Comparison of ENCODE assay signal across 8 cellular contexts in genomic region chr2:45992021-45992745, GRCh38.
DNase-seq lines count a peak whose midpoint lies in the region; FAIRE-seq and TF ChIP-seq lines count a peak whose summit lies in the region.

No MANE protein-coding gene starts in this region.

- H3K4me1 ChIP-seq in mucosa of rectum (ENCODE audit: control insufficient read depth in 2 of 2, insufficient read depth in 2 of 2, low read length in 2 of 2) (peaks cover 24 to 35% of the 10 kb centered on the region in 2 donors), MM.1S (ENCODE audit: low read length) (no peaks in the 10 kb centered on the region)

- H3K36me3 ChIP-seq in MG63 (peaks cover 23% of the 10 kb centered on the region), mucosa of rectum (ENCODE audit: control insufficient read depth in 2 of 2, insufficient read depth in 2 of 2, low read length in 2 of 2) (no peaks in the 10 kb centered on the region), MM.1S (replicated peaks; ENCODE audit: insufficient read depth, low read length) (no peaks in the 10 kb centered on the region)

- no peaks in the 10 kb centered on the region for H3K79me2 ChIP-seq in MM.1S (ENCODE audit: low read length)

- H3K4me2 ChIP-seq in MM.1S (ENCODE audit: low read depth, low read length), result no peak overlapping the region

- no peaks in the 10 kb centered on the region for H3F3A ChIP-seq in MM.1S (ENCODE audit: insufficient read depth, low read length)

- H3K4me3 ChIP-seq in MG63 (no peak overlapping the region), mucosa of rectum (ENCODE audit: low read length in 2 of 2) (peak overlapping the region; percentile 5 to 51), MM.1S (ENCODE audit: low read length) (no peak overlapping the region)

- no peak for TF ChIP-seq POLR2A in GM12891 (IDR thresholded peaks at IDR 0.05; ENCODE audit: low read depth, low read length)

- 0 out of 2 replicates have a peak, but pooled peaks cover 2% of the 10 kb centered on the region for H3K9me3 ChIP-seq in MG63
- no peaks in the 10 kb centered on the region for H3K9me3 ChIP-seq in mucosa of rectum (ENCODE audit: control insufficient read depth in 2 of 2, low read length in 2 of 2)
- no peaks in the 10 kb centered on the region for H3K9me3 ChIP-seq in MM.1S (replicated peaks; ENCODE audit: insufficient read depth, low read length)

- H3K27ac ChIP-seq in mucosa of rectum (ENCODE audit: low read depth in 2 of 2, low read length in 2 of 2) (peak overlapping the region; percentile 67 to 80), MM.1S (ENCODE audit: low read length) (no peak overlapping the region)

- TF ChIP-seq CTCF in AG09319 (IDR thresholded peaks at IDR 0.05; ENCODE audit: low read depth, low read length), result no peak
- TF ChIP-seq CTCF in MM.1S (IDR thresholded peaks at IDR 0.05; ENCODE audit: low read length), result no peak

- H2AFZ ChIP-seq in MM.1S (ENCODE audit: low read length), result no peak overlapping the region

- peak; percentile 84 for DNase-seq in AG09319 (ENCODE audit: extremely low read depth, low read depth)
- peak; percentile 96 for DNase-seq in MG63
- DNase-seq in dedifferentiated amniotic fluid mesenchymal stem cell (ENCODE audit: extremely low spot score), result peak; percentile 59
- no peak for DNase-seq in GM12891 (ENCODE audit: insufficient read length, low spot score)
- no peak for DNase-seq in GDM1 (lab: John Stamatoyannopoulos, UW)
- DNase-seq in MM.1S, result no peak
- DNase-seq in NCI-H1417 treated with DMSO at 0.1 percent for 48 hours (lab: John Stamatoyannopoulos, UW), result no peak

- H3K9me2 ChIP-seq in MM.1S (replicated peaks; ENCODE audit: insufficient read depth, low read length), result no peaks in the 10 kb centered on the region

- FAIRE-seq in GM12891 (lab: Jason Lieb, UNC), result no peak

- H3K27me3 ChIP-seq in MG63, result no peaks in the 10 kb centered on the region
- H3K27me3 ChIP-seq in mucosa of rectum (ENCODE audit: control insufficient read depth in 2 of 2, insufficient read depth in 2 of 2, low read length in 2 of 2), result no peaks in the 10 kb centered on the region
- H3K27me3 ChIP-seq in MM.1S (replicated peaks; ENCODE audit: insufficient read depth, low read length), result no peaks in the 10 kb centered on the region; the same call in 1 of the 2 replicates

- H3K9ac ChIP-seq in mucosa of rectum (ENCODE audit: low read depth in 1 of 2, low read length in 2 of 2), result peak overlapping the region; percentile 26 to 27
- no peak overlapping the region for H3K9ac ChIP-seq in MM.1S (ENCODE audit: low read length)

- no peaks in the 10 kb centered on the region for H4K20me1 ChIP-seq in MM.1S (ENCODE audit: insufficient read depth, low read length)

TF ChIP-seq in GM12891, 5 proteins besides CTCF, POLR2A, EP300 and RAD21:
- TF ChIP-seq PAX5 (IDR thresholded peaks at IDR 0.05; ENCODE audit: insufficient read depth, low read length, severe bottlenecking), result no peak
- TF ChIP-seq POU2F2 (IDR thresholded peaks at IDR 0.05; ENCODE audit: low read depth, low read length), result no peak
TF ChIP-seq in GM12891: peak in this region for 0.

Comparison
In these comparisons a context has a peak if more than half of its experiments do, and no peak if none do; other contexts are left out.
1. DNase-seq: peak in AG09319 (single experiment), MG63 (single experiment) and dedifferentiated amniotic fluid mesenchymal stem cell (single experiment); none in GM12891 (single experiment), GDM1 (single experiment), MM.1S (single experiment) and NCI-H1417 treated with DMSO at 0.1 percent for 48 hours (single experiment).
2. H3K4me3 ChIP-seq: peak in mucosa of rectum (2 of 2); none in MG63 (single experiment) and MM.1S (single experiment).